In the genomic region with DNA sequence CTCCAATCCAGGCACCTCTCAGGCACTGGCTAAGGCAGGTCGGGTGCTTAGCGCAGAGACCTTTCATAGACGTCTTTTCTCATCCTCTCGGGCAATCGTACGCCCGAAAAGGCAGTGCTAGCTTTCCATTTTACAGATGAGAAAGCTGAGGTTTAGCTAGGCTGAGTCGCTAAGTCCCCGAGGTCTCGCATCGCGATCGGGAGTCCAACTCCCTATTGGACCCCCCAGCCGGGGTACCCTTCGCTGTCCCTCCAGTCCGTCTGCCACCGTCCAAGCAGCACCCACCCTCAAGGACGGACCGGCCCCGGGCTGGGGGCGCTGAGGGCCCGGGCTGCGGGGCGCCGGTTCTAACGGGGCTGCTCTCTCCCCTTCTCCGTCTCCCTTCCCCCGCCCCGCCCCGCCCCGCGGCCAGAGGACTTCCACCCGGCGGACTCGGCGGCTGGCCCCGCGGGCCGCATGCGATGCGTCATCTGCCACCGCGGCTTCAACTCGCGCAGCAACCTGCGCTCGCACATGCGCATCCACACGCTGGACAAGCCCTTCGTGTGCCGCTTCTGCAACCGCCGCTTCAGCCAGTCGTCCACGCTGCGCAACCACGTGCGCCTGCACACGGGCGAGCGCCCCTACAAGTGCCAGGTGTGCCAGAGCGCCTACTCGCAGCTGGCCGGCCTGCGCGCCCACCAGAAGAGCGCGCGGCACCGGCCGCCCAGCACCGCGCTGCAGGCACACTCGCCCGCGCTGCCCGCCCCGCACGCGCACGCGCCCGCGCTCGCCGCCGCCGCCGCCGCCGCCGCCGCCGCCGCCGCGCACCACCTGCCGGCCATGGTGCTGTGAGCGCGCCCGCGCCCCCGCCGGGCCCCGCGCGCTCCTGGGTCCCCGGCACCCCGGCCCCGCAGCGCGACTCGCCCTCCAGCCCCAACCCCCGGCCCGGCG, we compare ENCODE assay signal across 1 cellular context.
TF ChIP-seq lines count a peak whose summit lies in the region.

No MANE protein-coding gene starts in this region.

TF ChIP-seq in HepG2, 621 proteins besides CTCF, POLR2A, EP300 and RAD21 (continued from another document and continues in another):
- TF ChIP-seq NFAT5 (CRISPR knock-in tag; IDR thresholded peaks at IDR 0.05) (peak; percentile 94), ZMYM2 (CRISPR knock-in tag; IDR thresholded peaks at IDR 0.05) (no peak), ZNF709 (CRISPR knock-in tag; IDR thresholded peaks at IDR 0.05) (peak; percentile 86), ZBTB43 (CRISPR knock-in tag; conservative IDR thresholded peaks at IDR 0.05) (peak; percentile 80; the same call in 1 of the 2 replicates), SMAD3 (CRISPR knock-in tag; IDR thresholded peaks at IDR 0.05) (no peak), ZBTB7B (CRISPR knock-in tag; IDR thresholded peaks at IDR 0.05) (no peak), RARG (CRISPR knock-in tag; IDR thresholded peaks at IDR 0.05; ENCODE audit: low read depth) (0 out of 2 replicates have a peak, but pooled peaks have one; percentile 54), ZNF207 (IDR thresholded peaks at IDR 0.05; ENCODE audit: borderline replicate concordance) (no peak), HIVEP1 (CRISPR knock-in tag; IDR thresholded peaks at IDR 0.05) (peak; percentile 77), MYNN (CRISPR knock-in tag; IDR thresholded peaks at IDR 0.05; ENCODE audit: low read depth) (0 out of 2 replicates have a peak, but pooled peaks have one; percentile 63), HHEX (CRISPR knock-in tag; IDR thresholded peaks at IDR 0.05) (no peak), ZNF124 (CRISPR knock-in tag; IDR thresholded peaks at IDR 0.05) (0 out of 2 replicates have a peak, but pooled peaks have one; percentile 55), ZNF790 (CRISPR knock-in tag; IDR thresholded peaks at IDR 0.05; ENCODE audit: borderline replicate concordance) (peak; percentile 76; the same call in 1 of the 2 replicates), XBP1 (CRISPR knock-in tag; IDR thresholded peaks at IDR 0.05) (no peak), ZSCAN31 (CRISPR knock-in tag; IDR thresholded peaks at IDR 0.05; ENCODE audit: low read depth) (peak; percentile 88), MIER3 (CRISPR knock-in tag; IDR thresholded peaks at IDR 0.05; ENCODE audit: borderline replicate concordance) (no peak), HNRNPH1 (optimal IDR thresholded peaks at IDR 0.05; ENCODE audit: low read depth, low read length) (no peak), CENPBD1 (CRISPR knock-in tag; IDR thresholded peaks at IDR 0.05; ENCODE audit: borderline replicate concordance, low read depth) (no peak; the same call in 1 of the 2 replicates), ZNF282 (IDR thresholded peaks at IDR 0.05; ENCODE audit: partially characterized antibody) (no peak), ZNF580 (CRISPR knock-in tag; IDR thresholded peaks at IDR 0.05; ENCODE audit: borderline replicate concordance, low read depth) (peak; percentile 46; the same call in 1 of the 2 replicates), ZNF501 (CRISPR knock-in tag; IDR thresholded peaks at IDR 0.05) (peak; percentile 46; the same call in 1 of the 2 replicates), MTA1 (CRISPR knock-in tag; IDR thresholded peaks at IDR 0.05; ENCODE audit: borderline replicate concordance) (no peak), UBTF (CRISPR knock-in tag; IDR thresholded peaks at IDR 0.05) (peak; percentile 73), MED8 (CRISPR knock-in tag; IDR thresholded peaks at IDR 0.05; ENCODE audit: insufficient replicate concordance) (no peak), ZNF550 (CRISPR knock-in tag; IDR thresholded peaks at IDR 0.05; ENCODE audit: borderline replicate concordance) (no peak), ZBTB25 (CRISPR knock-in tag; IDR thresholded peaks at IDR 0.05) (peak; percentile 71), GATAD2A (CRISPR knock-in tag; IDR thresholded peaks at IDR 0.05) (peak; percentile 12; the same call in 1 of the 2 replicates), ZNF589 (CRISPR knock-in tag; conservative IDR thresholded peaks at IDR 0.05) (peak; percentile 81), SP2 (CRISPR knock-in tag; IDR thresholded peaks at IDR 0.05) (no peak), CEBPB (IDR thresholded peaks at IDR 0.05; ENCODE audit: borderline replicate concordance, low read depth, low read length) (no peak), ATAD3A (CRISPR knock-in tag; IDR thresholded peaks at IDR 0.05) (no peak), NBN (conservative IDR thresholded peaks at IDR 0.05) (no peak), ZNF629 (CRISPR knock-in tag; conservative IDR thresholded peaks at IDR 0.05) (peak; percentile 95)
- TF ChIP-seq, protein P1, sequence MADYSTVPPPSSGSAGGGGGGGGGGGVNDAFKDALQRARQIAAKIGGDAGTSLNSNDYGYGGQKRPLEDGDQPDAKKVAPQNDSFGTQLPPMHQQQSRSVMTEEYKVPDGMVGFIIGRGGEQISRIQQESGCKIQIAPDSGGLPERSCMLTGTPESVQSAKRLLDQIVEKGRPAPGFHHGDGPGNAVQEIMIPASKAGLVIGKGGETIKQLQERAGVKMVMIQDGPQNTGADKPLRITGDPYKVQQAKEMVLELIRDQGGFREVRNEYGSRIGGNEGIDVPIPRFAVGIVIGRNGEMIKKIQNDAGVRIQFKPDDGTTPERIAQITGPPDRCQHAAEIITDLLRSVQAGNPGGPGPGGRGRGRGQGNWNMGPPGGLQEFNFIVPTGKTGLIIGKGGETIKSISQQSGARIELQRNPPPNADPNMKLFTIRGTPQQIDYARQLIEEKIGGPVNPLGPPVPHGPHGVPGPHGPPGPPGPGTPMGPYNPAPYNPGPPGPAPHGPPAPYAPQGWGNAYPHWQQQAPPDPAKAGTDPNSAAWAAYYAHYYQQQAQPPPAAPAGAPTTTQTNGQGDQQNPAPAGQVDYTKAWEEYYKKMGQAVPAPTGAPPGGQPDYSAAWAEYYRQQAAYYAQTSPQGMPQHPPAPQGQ (CRISPR knock-in tag; IDR thresholded peaks at IDR 0.05; ENCODE audit: borderline replicate concordance), result no peak
- TF ChIP-seq, protein P2, sequence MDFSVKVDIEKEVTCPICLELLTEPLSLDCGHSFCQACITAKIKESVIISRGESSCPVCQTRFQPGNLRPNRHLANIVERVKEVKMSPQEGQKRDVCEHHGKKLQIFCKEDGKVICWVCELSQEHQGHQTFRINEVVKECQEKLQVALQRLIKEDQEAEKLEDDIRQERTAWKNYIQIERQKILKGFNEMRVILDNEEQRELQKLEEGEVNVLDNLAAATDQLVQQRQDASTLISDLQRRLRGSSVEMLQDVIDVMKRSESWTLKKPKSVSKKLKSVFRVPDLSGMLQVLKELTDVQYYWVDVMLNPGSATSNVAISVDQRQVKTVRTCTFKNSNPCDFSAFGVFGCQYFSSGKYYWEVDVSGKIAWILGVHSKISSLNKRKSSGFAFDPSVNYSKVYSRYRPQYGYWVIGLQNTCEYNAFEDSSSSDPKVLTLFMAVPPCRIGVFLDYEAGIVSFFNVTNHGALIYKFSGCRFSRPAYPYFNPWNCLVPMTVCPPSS (IDR thresholded peaks at IDR 0.05), result no peak
- TF ChIP-seq, protein P3, sequence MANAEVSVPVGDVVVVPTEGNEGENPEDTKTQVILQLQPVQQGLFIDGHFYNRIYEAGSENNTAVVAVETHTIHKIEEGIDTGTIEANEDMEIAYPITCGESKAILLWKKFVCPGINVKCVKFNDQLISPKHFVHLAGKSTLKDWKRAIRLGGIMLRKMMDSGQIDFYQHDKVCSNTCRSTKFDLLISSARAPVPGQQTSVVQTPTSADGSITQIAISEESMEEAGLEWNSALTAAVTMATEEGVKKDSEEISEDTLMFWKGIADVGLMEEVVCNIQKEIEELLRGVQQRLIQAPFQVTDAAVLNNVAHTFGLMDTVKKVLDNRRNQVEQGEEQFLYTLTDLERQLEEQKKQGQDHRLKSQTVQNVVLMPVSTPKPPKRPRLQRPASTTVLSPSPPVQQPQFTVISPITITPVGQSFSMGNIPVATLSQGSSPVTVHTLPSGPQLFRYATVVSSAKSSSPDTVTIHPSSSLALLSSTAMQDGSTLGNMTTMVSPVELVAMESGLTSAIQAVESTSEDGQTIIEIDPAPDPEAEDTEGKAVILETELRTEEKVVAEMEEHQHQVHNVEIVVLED (CRISPR knock-in tag; IDR thresholded peaks at IDR 0.05; ENCODE audit: borderline replicate concordance), result peak; percentile 49; the same call in 1 of the 2 replicates
- TF ChIP-seq, protein P4, sequence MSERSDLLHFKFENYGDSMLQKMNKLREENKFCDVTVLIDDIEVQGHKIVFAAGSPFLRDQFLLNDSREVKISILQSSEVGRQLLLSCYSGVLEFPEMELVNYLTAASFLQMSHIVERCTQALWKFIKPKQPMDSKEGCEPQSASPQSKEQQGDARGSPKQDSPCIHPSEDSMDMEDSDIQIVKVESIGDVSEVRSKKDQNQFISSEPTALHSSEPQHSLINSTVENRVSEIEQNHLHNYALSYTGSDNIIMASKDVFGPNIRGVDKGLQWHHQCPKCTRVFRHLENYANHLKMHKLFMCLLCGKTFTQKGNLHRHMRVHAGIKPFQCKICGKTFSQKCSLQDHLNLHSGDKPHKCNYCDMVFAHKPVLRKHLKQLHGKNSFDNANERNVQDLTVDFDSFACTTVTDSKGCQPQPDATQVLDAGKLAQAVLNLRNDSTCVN (CRISPR knock-in tag; IDR thresholded peaks at IDR 0.05; ENCODE audit: borderline replicate concordance), result peak; percentile 32; the same call in 1 of the 2 replicates
- TF ChIP-seq, protein P5, sequence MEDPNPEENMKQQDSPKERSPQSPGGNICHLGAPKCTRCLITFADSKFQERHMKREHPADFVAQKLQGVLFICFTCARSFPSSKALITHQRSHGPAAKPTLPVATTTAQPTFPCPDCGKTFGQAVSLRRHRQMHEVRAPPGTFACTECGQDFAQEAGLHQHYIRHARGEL (CRISPR knock-in tag; IDR thresholded peaks at IDR 0.05), result no peak; the same call in 1 of the 2 replicates
